In the genomic region with DNA sequence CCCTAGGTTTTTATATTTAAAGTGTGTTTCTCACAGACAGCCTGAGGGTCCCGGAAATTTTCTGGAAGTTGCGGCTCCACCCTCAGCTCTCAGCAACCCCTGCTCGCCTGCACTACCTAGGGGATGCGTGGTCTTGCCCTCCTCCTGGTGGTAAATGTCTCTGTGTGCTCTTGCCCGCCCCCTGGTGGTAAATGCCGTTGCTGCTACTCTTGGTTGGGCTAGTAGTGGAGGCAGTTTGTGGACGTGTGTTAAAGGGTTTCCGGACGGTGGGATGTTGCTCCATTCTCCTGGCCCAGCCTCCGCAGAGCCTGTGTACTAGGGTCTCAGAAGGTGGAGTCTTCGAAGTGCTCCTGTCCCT, we compare ENCODE assay signal across 8 cellular contexts. TPM values are rescaled to one million over a fixed set of nuclear protein-coding genes. Genes with fewer than 3 reads are reported as not detected.
A peak's percentile ranks its signal among the peaks of the same experiment; 100 is the strongest.
DNase-seq lines count a peak whose midpoint lies in the region; ATAC-seq and TF ChIP-seq lines count a peak whose summit lies in the region.

No MANE protein-coding gene starts in this region.

- H3K36me3 ChIP-seq in KOPT-K1 (ENCODE audit: insufficient read depth, low read length) (no peaks in the 10 kb centered on the region), thymus (ENCODE audit: control insufficient read depth, insufficient read depth) (no peaks in the 10 kb centered on the region)

- H3K27ac ChIP-seq in KOPT-K1 (ENCODE audit: low read depth, low read length, poor library complexity, severe bottlenecking) (peak overlapping the region; percentile 84), thymus (ENCODE audit: low read depth) (peak overlapping the region; percentile 97)

- peak; percentile 69 for DNase-seq in AG10803 (ENCODE audit: low read depth)
- DNase-seq in GM19240 (ENCODE audit: insufficient read length, low spot score) = peak; percentile 72
- peak; percentile 25 for DNase-seq in SIG-M5 (lab: John Stamatoyannopoulos, UW)
- DNase-seq in activated T-helper 9 cell treated with anti-CD3 and anti-CD28 coated beads, Interleukin-2, amount 50 U/mL, for 16 hours (ENCODE audit: low read depth) = peak; percentile 77
- peak; percentile 79 for DNase-seq in foreskin melanocyte
- peak; percentile 99 for DNase-seq in omental fat pad (ENCODE audit: low spot score)

- no peak overlapping the region for H3K4me3 ChIP-seq in AG10803 (ENCODE audit: low read length)
- H3K4me3 ChIP-seq in thymus (ENCODE audit: low read length) = no peak overlapping the region

- no peaks in the 10 kb centered on the region for H3K27me3 ChIP-seq in thymus (ENCODE audit: control insufficient read depth, insufficient read depth)

- H3K9me3 ChIP-seq in KOPT-K1 (ENCODE audit: insufficient read depth, low read length, poor library complexity, severe bottlenecking) (no peaks in the 10 kb centered on the region), thymus (ENCODE audit: control insufficient read depth) (no peaks in the 10 kb centered on the region)

- H3K4me1 ChIP-seq in thymus (ENCODE audit: control insufficient read depth, insufficient read depth, low read length) = peaks cover 30% of the 10 kb centered on the region

- peak; percentile 99 for TF ChIP-seq CTCF in AG10803 (conservative IDR thresholded peaks at IDR 0.05; ENCODE audit: low read length)
- peak in 1 of 3 donors; percentile 72 for TF ChIP-seq CTCF in omental fat pad (IDR thresholded peaks at IDR 0.05)

- peak; percentile 78 for ATAC-seq in omental fat pad (ENCODE audit: low FRiP score)

- 6% methylated on average over 11 of the region's 11 CpGs for WGBS in thymus

RNA-seq across cellular contexts. Expression of gene STOML1, which starts 27.4 kb away (rescaled TPM):
- total RNA-seq in omental fat pad = 10 to 100 TPM in 3 of 4 donors, 1 to 10 TPM in 1; 9.8 to 24.0 (median 15.9) TPM
- 19.1 TPM for polyA plus RNA-seq in thymus

RNA-seq across cellular contexts. Expression of gene PML, which starts 29.8 kb away (rescaled TPM):
- 100 to 1,000 TPM in 2 of 4 donors, 10 to 100 TPM in 2; 39.3 to 172 (median 86.5) TPM for total RNA-seq in omental fat pad
- 35.7 TPM for polyA plus RNA-seq in thymus

RNA-seq across cellular contexts. Expression of gene LOXL1, which starts 38.5 kb away (rescaled TPM):
- 10 to 100 TPM in 1 of 4 donors, 1 to 10 TPM in 3; 6.2 to 12.9 (median 8.6) TPM for total RNA-seq in omental fat pad
- polyA plus RNA-seq in thymus = 6.7 TPM

Comparison
In these comparisons a context has a peak if more than half of its experiments do, and no peak if none do; other contexts are left out.
1. DNase-seq: peak in every context shown above with its lines; median percentile 99 in omental fat pad; 79 in foreskin melanocyte; 77 in activated T-helper 9 cell treated with anti-CD3 and anti-CD28 coated beads, Interleukin-2, amount 50 U/mL, for 16 hours; 72 in GM19240; 69 in AG10803; 25 in SIG-M5.